Comparison of ENCODE assay signal across 10 cellular contexts in genomic region chr11:68780829-68781228, GRCh38. TPM values are rescaled to one million over a fixed set of nuclear protein-coding genes. Genes with fewer than 3 reads are reported as not detected.
DNase-seq lines count a peak whose midpoint lies in the region; ATAC-seq, FAIRE-seq and TF ChIP-seq lines count a peak whose summit lies in the region.
"Had no signal": no experiment of that assay in that cellular context is flagged by ENCODE, and none has a peak within 500 bp of the region (broad histone marks: within the 10 kb centered on the region; RNA-seq: fewer than 3 reads in every experiment).

No MANE protein-coding gene starts in this region.

- no peaks in the 10 kb centered on the region for H4K20me1 ChIP-seq in H1 (replicated peaks in 1 of 2; ENCODE audit: control insufficient read depth in 1 of 2, insufficient read depth in 2 of 2, low read length in 2 of 2)

- H4K8ac ChIP-seq in H1 (ENCODE audit: extremely low read depth, insufficient read depth, low read length): no peak overlapping the region

- TF ChIP-seq POLR2A in H1 (IDR thresholded peaks at IDR 0.05; ENCODE audit: control extremely low read depth in 1 of 2, low read depth in 2 of 2, low read length in 2 of 2) (0 out of 3 replicates have a peak, but pooled peaks of 1 of the 2 experiments have one; percentile 31), right lobe of liver (IDR thresholded peaks at IDR 0.05) (no peak), prostate gland (IDR thresholded peaks at IDR 0.05) (no peak)

- H3K79me2 ChIP-seq in H1 (ENCODE audit: control insufficient read depth in 1 of 2, insufficient read depth in 2 of 2, low read length in 2 of 2): no peaks in the 10 kb centered on the region

- H3K27ac ChIP-seq in H1 (ENCODE audit: low read depth, low read length) (no peak overlapping the region), right lobe of liver (no peak overlapping the region), prostate gland (no peak overlapping the region), WERI-Rb-1 (no peak overlapping the region)

- intact Hi-C loops in right lobe of liver (cut with DNase I) (no loop called here), prostate gland (cut with DNase I) (no loop called here), MCF 10A (cut with micrococcal nuclease) (no loop called here)

- TF ChIP-seq EP300 in H1 (IDR thresholded peaks at IDR 0.05; ENCODE audit: borderline replicate concordance in 1 of 2, low read depth in 2 of 2, low read length in 2 of 2): no peak

- peak overlapping the region; percentile 44 for H4K5ac ChIP-seq in H1 (ENCODE audit: insufficient read length, low read depth, low read length)

- H3K23ac ChIP-seq in H1 (ENCODE audit: insufficient read length): no peak overlapping the region

- no peaks in the 10 kb centered on the region for H3K79me1 ChIP-seq in H1 (ENCODE audit: low read depth, low read length)

- FAIRE-seq in H1 (lab: Jason Lieb, UNC): no peak

- no peak overlapping the region for H3K9ac ChIP-seq in H1 (replicated peaks in 1 of 4; ENCODE audit: extremely low read depth in 1 of 4, low read depth in 3 of 4, low read length in 3 of 4)

- no peak overlapping the region for H2BK5ac ChIP-seq in H1 (ENCODE audit: low read depth, low read length)

- H3K9me3 ChIP-seq in H1 (ENCODE audit: insufficient read depth in 2 of 2, low read depth in 1 of 2, low read length in 1 of 2): no peaks in the 10 kb centered on the region
- no peaks in the 10 kb centered on the region for H3K9me3 ChIP-seq in right lobe of liver
- H3K9me3 ChIP-seq in prostate gland: no peaks in the 10 kb centered on the region
- no peaks in the 10 kb centered on the region for H3K9me3 ChIP-seq in WERI-Rb-1 (ENCODE audit: severe bottlenecking)

- no peaks in the 10 kb centered on the region for H3K4me1 Mint-ChIP-seq in MCF 10A (ENCODE audit: insufficient read depth, unreplicated experiment)

- no peak for TF ChIP-seq RAD21 in H1 (IDR thresholded peaks at IDR 0.05 in 1 of 2, conservative IDR thresholded peaks at IDR 0.05 in 1 of 2; ENCODE audit: low read depth in 2 of 2, low read length in 2 of 2)

- POLR2A ChIA-PET in H1 (lab: Charles Lee; ENCODE audit: partially characterized antibody) (no interaction called here), MCF 10A (lab: Yijun Ruan, JAX) (interaction anchor here (0.6 kb wide), 1 partner anchor 144 kb away, joined by 3 read pairs; no protein-coding TSS in a partner anchor)

- no peaks in the 10 kb centered on the region for H3K9me3 Mint-ChIP-seq in MCF 10A (ENCODE audit: unreplicated experiment)

- H3K4me3 ChIP-seq in LNCaP clone FGC (ENCODE audit: low read depth, low read length) (no peak overlapping the region), H1 (ENCODE audit: extremely low read depth in 1 of 4, insufficient read depth in 2 of 4, low read depth in 3 of 4, low read length in 4 of 4) (no peak overlapping the region), right lobe of liver (no peak overlapping the region), prostate gland (no peak overlapping the region), WERI-Rb-1 (ENCODE audit: low read depth, low read length) (no peak overlapping the region)

- peaks cover 56% of the 10 kb centered on the region for H3K36me3 Mint-ChIP-seq in MCF 10A (ENCODE audit: insufficient read depth, unreplicated experiment)

- no peak overlapping the region for H3K4me3 Mint-ChIP-seq in MCF 10A (ENCODE audit: unreplicated experiment)

- H3K27ac Mint-ChIP-seq in MCF 10A (ENCODE audit: low read depth, unreplicated experiment): no peak overlapping the region

- no peak overlapping the region for H3K56ac ChIP-seq in H1 (replicated peaks; ENCODE audit: insufficient read length, low read depth, low read length)

- DNase-seq in ELF-1 (ENCODE audit: low read depth, low spot score): peak; percentile 85
- DNase-seq in LNCaP clone FGC (ENCODE audit: low read depth): peak; percentile 2
- peak; percentile 31 to 89 for DNase-seq in H1 (ENCODE audit: low read depth in 1 of 2, low spot score in 2 of 2)
- DNase-seq in right lobe of liver: no peak
- DNase-seq in NOMO-1 treated with DMSO at 0.1 percent for 48 hours (lab: John Stamatoyannopoulos, UW; ENCODE audit: unreplicated experiment): no peak
- no peak for DNase-seq in prostate gland (ENCODE audit: low spot score)
- DNase-seq in MCF 10A (ENCODE audit: unreplicated experiment): no peak
- no peak for DNase-seq in WERI-Rb-1
- DNase-seq: mesenchymal stem cell, NCI-H146 had no signal

- CTCF ChIA-PET in H1 (lab: Charles Lee; ENCODE audit: partially characterized antibody) (no interaction called here), MCF 10A (lab: Yijun Ruan, JAX) (no interaction called here)

- BruUV-seq in MCF 10A (replicated peaks; lab: Mats Ljungman, UMichigan): no TSS peak

- H3K4me1 ChIP-seq in H1 (replicated peaks in 1 of 4; ENCODE audit: control insufficient read depth in 3 of 4, insufficient read depth in 4 of 4, low read length in 3 of 4) (peaks cover 0 to 4% (median 0%) of the 10 kb centered on the region in 4 experiments; a peak in 2 of 7 replicates), right lobe of liver (no peaks in the 10 kb centered on the region), prostate gland (replicated peaks) (no peaks in the 10 kb centered on the region)

- H3K4ac ChIP-seq in H1 (replicated peaks; ENCODE audit: insufficient read length, low read depth, low read length): no peak overlapping the region

- no peaks in the 10 kb centered on the region for H3K23me2 ChIP-seq in H1 (ENCODE audit: low read depth, low read length)

- H2BK120ac ChIP-seq in H1 (replicated peaks; ENCODE audit: low read depth, low read length): no peak overlapping the region

- H3K14ac ChIP-seq in H1 (ENCODE audit: insufficient read length): no peak overlapping the region

- peak; percentile 46 to 71 (median 66) for ATAC-seq in right lobe of liver

- H2AFZ ChIP-seq in H1 (ENCODE audit: low read length): peak overlapping the region; percentile 99

- H2AK5ac ChIP-seq in H1 (ENCODE audit: low read depth, low read length): no peak overlapping the region

- H3K4me2 ChIP-seq in H1 (ENCODE audit: insufficient read depth in 1 of 2, low read depth in 2 of 2, low read length in 2 of 2): peak overlapping the region; percentile 15 to 50; a peak in 1 of 4 replicates

- H2BK12ac ChIP-seq in H1 (ENCODE audit: low read depth, low read length): no peak overlapping the region

- no peak for TF ChIP-seq CTCF in LNCaP clone FGC (IDR thresholded peaks at IDR 0.05; ENCODE audit: control insufficient read depth, extremely low read depth, insufficient read depth)
- no peak for TF ChIP-seq CTCF in H1 (IDR thresholded peaks at IDR 0.05; ENCODE audit: control extremely low read depth in 1 of 3, insufficient read depth in 1 of 3, low read depth in 1 of 3, low read length in 3 of 3)
- no peak for TF ChIP-seq CTCF in right lobe of liver (IDR thresholded peaks at IDR 0.05)
- TF ChIP-seq CTCF in prostate gland (IDR thresholded peaks at IDR 0.05): no peak
- no peak for TF ChIP-seq CTCF in MCF 10A (IDR thresholded peaks at IDR 0.05; ENCODE audit: unreplicated experiment)
- no peak for TF ChIP-seq CTCF in WERI-Rb-1 (IDR thresholded peaks at IDR 0.05; ENCODE audit: low read depth, low read length)

- no peak overlapping the region for H3K18ac ChIP-seq in H1 (ENCODE audit: extremely low read depth, low read length)

- no peak overlapping the region for H2BK20ac ChIP-seq in H1 (ENCODE audit: low read length)

- no peaks in the 10 kb centered on the region for H3K27me3 Mint-ChIP-seq in MCF 10A (ENCODE audit: insufficient read depth, unreplicated experiment)

- 61% methylated on average over 4 of the region's 4 CpGs; no CpG with 5 or more reads in 1 of the 2 experiments for WGBS in H1 (ENCODE audit: extremely low coverage in 1 of 2, insufficient coverage in 1 of 2, insufficient read length in 1 of 2, insufficient replicate concordance in 2 of 2, low coverage in 1 of 2, low lambda C conversion rate in 2 of 2, missing lambda C conversion rate in 1 of 2), 2 experiments
- 90% methylated on average over 2 of the region's 4 CpGs for WGBS in right lobe of liver (ENCODE audit: insufficient coverage, low coverage, low lambda C conversion rate, missing lambda C conversion rate)
- WGBS in prostate gland: 73% methylated on average over 4 of the region's 4 CpGs

- peak overlapping the region; percentile 81 for H4K91ac ChIP-seq in H1 (replicated peaks; ENCODE audit: insufficient read length, low read length)

- no peaks in the 10 kb centered on the region for H3K27me3 ChIP-seq in H1 (replicated peaks in 1 of 4; ENCODE audit: control insufficient read depth in 3 of 4, extremely low read depth in 1 of 4, insufficient read depth in 3 of 4, low read length in 3 of 4)
- no peaks in the 10 kb centered on the region for H3K27me3 ChIP-seq in right lobe of liver
- no peaks in the 10 kb centered on the region for H3K27me3 ChIP-seq in prostate gland (replicated peaks; ENCODE audit: insufficient read depth)
- no peaks in the 10 kb centered on the region for H3K27me3 ChIP-seq in WERI-Rb-1 (ENCODE audit: insufficient read depth, low read depth, severe bottlenecking)

- H3K36me3 ChIP-seq in H1 (ENCODE audit: control insufficient read depth in 2 of 4, insufficient read depth in 4 of 4, low read length in 3 of 4) (no peaks in the 10 kb centered on the region), right lobe of liver (peaks cover 0 to 86% (median 52%) of the 10 kb centered on the region in 4 donors), prostate gland (peaks cover 2 to 5% of the 10 kb centered on the region in 2 donors), WERI-Rb-1 (no peaks in the 10 kb centered on the region)

- no peak overlapping the region for H2BK15ac ChIP-seq in H1 (ENCODE audit: low read length)

TF ChIP-seq in H1, 55 proteins besides CTCF, POLR2A, EP300 and RAD21 (continues in another document):
- no peak for TF ChIP-seq KDM4A (IDR thresholded peaks at IDR 0.05; ENCODE audit: low read depth, low read length, severe bottlenecking)
- no peak for TF ChIP-seq ZNF274 (IDR thresholded peaks at IDR 0.05; ENCODE audit: borderline replicate concordance, extremely low read depth, low read length)
- no peak for TF ChIP-seq CHD1 (IDR thresholded peaks at IDR 0.05; ENCODE audit: low read depth, low read length)
- no peak for TF ChIP-seq RNF2 (IDR thresholded peaks at IDR 0.05; ENCODE audit: borderline replicate concordance, low read depth, low read length, missing control alignments, poor library complexity, severe bottlenecking)
- TF ChIP-seq EZH2 (IDR thresholded peaks at IDR 0.05; ENCODE audit: low read depth, low read length, severe bottlenecking): no peak

RNA-seq across cellular contexts. Expression of gene TESMIN, which starts 29.5 kb away (rescaled TPM):
- 59.5 and 61.1 TPM in 2 replicates for total RNA-seq in H1 (2021; fragmentation: NEBNext Ultra II Directional; extraction: Animal tissue kit (Norgen Biotek cat#: 25700))
- 22.6 and 34.2 TPM in 2 replicates for polyA plus RNA-seq in H1 (2011; rRNA removed)
- polyA plus RNA-seq in H1 (2011; cell fraction: cytosol; rRNA removed): 31.0 TPM
- polyA plus RNA-seq in H1 (2011; cell fraction: nucleus; rRNA removed): 47.1 TPM
- 36.6 to 47.7 TPM (median 40.3 TPM) in 4 replicates for polyA plus RNA-seq in H1 (2012, experiment 1 of 2)
- 29.6 TPM for polyA plus RNA-seq in H1 (2012, experiment 2 of 2)
- polyA plus RNA-seq in H1 (2013, experiment 1 of 2): 42.0 TPM
- 36.9 TPM for polyA plus RNA-seq in H1 (2013, experiment 2 of 2)
- polyA minus RNA-seq in H1 (2011; rRNA and poly(A)+ RNA removed): 11.8 and 12.3 TPM in 2 replicates
- 35.5 TPM for polyA minus RNA-seq in H1 (2011; cell fraction: cytosol; rRNA and poly(A)+ RNA removed)
- 21.9 TPM for polyA minus RNA-seq in H1 (2011; cell fraction: nucleus; rRNA and poly(A)+ RNA removed)
- total RNA-seq in right lobe of liver (1 to 10 TPM in 2 of 6 experiments, under 1 TPM in 4; 0.42 to 1.4 (median 0.80) TPM), prostate gland (10 to 100 TPM; 20.6 to 24.5 TPM), MCF 10A (2022) (6.8 and 9.7 TPM in 2 replicates)

Comparison
In these comparisons a context has a peak if more than half of its experiments do, and no peak if none do; other contexts are left out.
1. DNase-seq: peak in ELF-1 (single experiment), LNCaP clone FGC (single experiment) and H1 (2 of 2); none in right lobe of liver (0 of 3), NOMO-1 treated with DMSO at 0.1 percent for 48 hours (single experiment), prostate gland (single experiment), MCF 10A (single experiment) and WERI-Rb-1 (single experiment).